In genomic region chr17:2852729-2853110, GRCh38 we compare ENCODE assay signal across 9 cellular contexts. TPM values are rescaled to one million over a fixed set of nuclear protein-coding genes. Genes with fewer than 3 reads are reported as not detected.
DNase-seq lines count a peak whose midpoint lies in the region; ATAC-seq and TF ChIP-seq lines count a peak whose summit lies in the region.
"Had no signal": no experiment of that assay in that cellular context is flagged by ENCODE, and none has a peak within 500 bp of the region (broad histone marks: within the 10 kb centered on the region; RNA-seq: fewer than 3 reads in every experiment).

No MANE protein-coding gene starts in this region.

- no peak for DNase-seq in CD8-positive, alpha-beta memory T cell
- DNase-seq in T-cell: no peak
- DNase-seq in left ventricle myocardium superior: peak; percentile 41
- no peak for DNase-seq in prostate gland (ENCODE audit: low spot score)
- no peak for DNase-seq in GM03348 (ENCODE audit: low spot score)
- DNase-seq in amniotic stem cell (lab: John Stamatoyannopoulos, UW): no peak
- DNase-seq in GM13977 (ENCODE audit: low spot score): no peak
- DNase-seq: NCI-H446 treated with DMSO at 0.1 percent for 48 hours had no signal

- no peaks in the 10 kb centered on the region for H3K9me3 ChIP-seq in CD8-positive, alpha-beta memory T cell (ENCODE audit: low read length)
- H3K9me3 ChIP-seq in prostate gland: no peaks in the 10 kb centered on the region

- H3K36me3 Mint-ChIP-seq in CD8-positive, alpha-beta memory T cell: peaks cover 4 to 14% (median 7%) of the 10 kb centered on the region in 3 donors
- peaks cover 8% of the 10 kb centered on the region for H3K36me3 Mint-ChIP-seq in T-cell

- peaks cover 14 to 19% of the 10 kb centered on the region in 2 donors for H3K27me3 Mint-ChIP-seq in CD8-positive, alpha-beta memory T cell
- peaks cover 14 to 21% of the 10 kb centered on the region in 2 donors for H3K27me3 Mint-ChIP-seq in T-cell

- 35% methylated on average over 23 of the region's 36 CpGs for WGBS in prostate gland

- H3K4me1 ChIP-seq in CD8-positive, alpha-beta memory T cell (ENCODE audit: insufficient read depth, low read length): peaks cover 17% of the 10 kb centered on the region
- no peaks in the 10 kb centered on the region for H3K4me1 ChIP-seq in prostate gland (replicated peaks)

- ATAC-seq in T-cell (replicated peaks in 1 of 4): no peak
- ATAC-seq in left ventricle myocardium superior: no peak
- no peak for ATAC-seq in GM19324 (IDR thresholded peaks at IDR 0.05; ENCODE audit: low FRiP score, unreplicated experiment)

- in situ Hi-C loops in GM13977 (cut with MboI; ENCODE audit: low pct_unique_long_range_greater_than_20kb, low sequenced_read_pairs, unreplicated experiment): no loop called here

- H3K36me3 ChIP-seq in CD8-positive, alpha-beta memory T cell (ENCODE audit: insufficient read depth, low read length): no peaks in the 10 kb centered on the region
- no peaks in the 10 kb centered on the region for H3K36me3 ChIP-seq in prostate gland

- TF ChIP-seq CTCF in prostate gland (IDR thresholded peaks at IDR 0.05) (no peak), GM13977 (IDR thresholded peaks at IDR 0.05; ENCODE audit: extremely low read depth, insufficient read depth, missing control alignments) (no peak)

- intact Hi-C loops in left ventricle myocardium superior (cut with micrococcal nuclease): no loop called here
- intact Hi-C loops in prostate gland (cut with DNase I): no loop called here

- peaks cover 36 to 51% (median 51%) of the 10 kb centered on the region in 3 donors for H3K4me1 Mint-ChIP-seq in CD8-positive, alpha-beta memory T cell
- peaks cover 15 to 42% (median 29%) of the 10 kb centered on the region in 3 donors for H3K4me1 Mint-ChIP-seq in T-cell

- H3K27me3 ChIP-seq in CD8-positive, alpha-beta memory T cell (ENCODE audit: insufficient read depth, low read length, poor library complexity, severe bottlenecking): peaks cover 9% of the 10 kb centered on the region
- no peaks in the 10 kb centered on the region for H3K27me3 ChIP-seq in prostate gland (replicated peaks; ENCODE audit: insufficient read depth)

- peak overlapping the region; percentile 56 to 87 (median 70) for H3K4me3 Mint-ChIP-seq in CD8-positive, alpha-beta memory T cell
- peak overlapping the region; percentile 55 to 68 (median 61) for H3K4me3 Mint-ChIP-seq in T-cell

- no peaks in the 10 kb centered on the region for H3K9me3 Mint-ChIP-seq in CD8-positive, alpha-beta memory T cell
- H3K9me3 Mint-ChIP-seq in T-cell: no peaks in the 10 kb centered on the region

- H3K4me3 ChIP-seq in CD8-positive, alpha-beta memory T cell (ENCODE audit: low read length): no peak overlapping the region
- peak overlapping the region; percentile 44 to 57 for H3K4me3 ChIP-seq in prostate gland

- H3K27ac Mint-ChIP-seq in CD8-positive, alpha-beta memory T cell: no peak overlapping the region
- no peak overlapping the region for H3K27ac Mint-ChIP-seq in T-cell

- CTCF ChIA-PET in CD8-positive, alpha-beta memory T cell (lab: Charles Lee): no interaction called here
- CTCF ChIA-PET in T-cell (lab: Charles Lee): interaction anchor here in 1 of 2 donors (1.0 kb wide), 1 partner anchor 38 kb away, joined by 3 read pairs; no protein-coding TSS in a partner anchor

- TF ChIP-seq POLR2A in prostate gland (IDR thresholded peaks at IDR 0.05): no peak

- POLR2A ChIA-PET in CD8-positive, alpha-beta memory T cell (lab: Charles Lee): interaction anchor here (1.3 kb wide), 1 partner anchor 38 kb away, joined by 5 read pairs; no protein-coding TSS in a partner anchor
- POLR2A ChIA-PET in T-cell (lab: Charles Lee): interaction anchor here in 1 of 2 donors (0.6 kb wide), 1 partner anchor 69 kb away, joined by 3 read pairs; no protein-coding TSS in a partner anchor

- H3K27ac ChIP-seq in CD8-positive, alpha-beta memory T cell (ENCODE audit: low read depth, low read length): no peak overlapping the region
- peak overlapping the region; percentile 75 for H3K27ac ChIP-seq in prostate gland

RNA-seq across cellular contexts. Expression of gene RAP1GAP2, which starts 56.5 kb away (rescaled TPM):
- total RNA-seq in CD8-positive, alpha-beta memory T cell: 1 to 10 TPM; 1.2 to 1.4 TPM
- polyA plus RNA-seq in CD8-positive, alpha-beta memory T cell: 6.3 TPM
- total RNA-seq in T-cell (10 to 100 TPM in 4 of 5 donors, 1 to 10 TPM in 1; 8.0 to 77.7 (median 13.3) TPM), left ventricle myocardium superior (48.9 TPM), prostate gland (10 to 100 TPM; 28.9 to 48.3 TPM)
